ENCODE assay signal across 8 cellular contexts in the genomic region with DNA sequence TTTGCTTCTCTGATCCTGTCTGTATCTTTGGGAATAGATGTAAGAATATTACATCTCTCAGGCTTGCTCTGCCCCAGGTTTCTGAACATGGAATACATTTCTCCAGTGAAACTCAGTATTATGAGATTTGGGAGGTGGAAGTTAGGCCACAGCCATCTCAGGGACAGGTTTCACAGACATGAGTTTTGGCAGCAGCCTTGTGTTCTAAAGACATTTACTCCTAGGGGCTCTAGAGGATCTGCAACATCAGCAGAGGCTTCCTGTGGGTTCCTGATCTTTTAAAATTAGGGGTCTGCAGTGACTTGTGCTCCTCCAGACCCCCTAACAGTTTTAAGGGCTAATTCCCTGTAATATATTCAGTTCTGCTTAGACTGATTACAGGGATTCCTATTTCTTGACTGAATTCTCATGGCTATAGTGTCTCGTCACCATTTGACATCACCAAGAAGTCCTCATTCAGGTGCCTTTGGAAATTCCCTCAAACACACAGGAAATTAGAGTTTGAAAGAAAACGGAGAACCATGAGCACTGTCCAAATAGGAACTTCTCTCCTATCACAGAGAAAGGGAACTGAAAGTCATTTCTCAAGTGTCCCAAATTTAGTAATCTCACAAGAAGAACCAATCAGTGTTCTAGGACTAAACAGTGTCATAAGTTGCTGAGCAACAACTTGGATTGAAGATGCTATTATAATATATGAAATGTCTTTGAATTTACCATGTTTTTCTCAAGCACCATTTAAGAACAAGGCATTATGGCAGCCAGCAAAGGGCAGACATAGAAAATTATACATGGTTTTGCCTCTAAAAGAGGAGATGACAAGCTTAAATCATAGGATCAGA. TPM values are rescaled to one million over a fixed set of nuclear protein-coding genes. Genes with fewer than 3 reads are reported as not detected.
A peak's percentile ranks its signal among the peaks of the same experiment; 100 is the strongest.
DNase-seq lines count a peak whose midpoint lies in the region; ATAC-seq and TF ChIP-seq lines count a peak whose summit lies in the region.

No MANE protein-coding gene starts in this region.

- POLR2A ChIA-PET in CD4-positive, alpha-beta T cell (lab: Charles Lee), result no interaction called here

- H3K9me3 Mint-ChIP-seq in CD4-positive, alpha-beta T cell, result no peaks in the 10 kb centered on the region
- H3K9me3 Mint-ChIP-seq in IgD-negative memory B cell, result peaks cover 0 to 6% (median 2%) of the 10 kb centered on the region in 3 donors

- H3K27me3 ChIP-seq in CD4-positive, alpha-beta T cell (ENCODE audit: control insufficient read depth, insufficient read depth, low read length), result no peaks in the 10 kb centered on the region
- peaks cover 0 to 3% (median 0%) of the 10 kb centered on the region in 4 donors for H3K27me3 ChIP-seq in esophagus squamous epithelium

- H3K4me3 ChIP-seq in esophagus squamous epithelium, result no peak overlapping the region

- no peaks in the 10 kb centered on the region for H3K36me3 ChIP-seq in esophagus squamous epithelium

- peaks cover 9% of the 10 kb centered on the region for H3K4me1 Mint-ChIP-seq in CD4-positive, alpha-beta T cell (ENCODE audit: low read depth)
- H3K4me1 Mint-ChIP-seq in IgD-negative memory B cell, result peaks cover 24 to 43% (median 41%) of the 10 kb centered on the region in 3 donors

- intact Hi-C loops in CD4-positive, alpha-beta T cell (cut with DNase I, micrococcal nuclease), result loop anchor here in 1 of 2 experiments (5.0 kb wide), 1 partner anchor 430 kb away; no protein-coding TSS in a partner anchor
- intact Hi-C loops in esophagus squamous epithelium (cut with DNase I), result no loop called here

- peaks cover 28% of the 10 kb centered on the region for H3K27me3 Mint-ChIP-seq in CD4-positive, alpha-beta T cell
- no peaks in the 10 kb centered on the region for H3K27me3 Mint-ChIP-seq in IgD-negative memory B cell

- TF ChIP-seq POLR2A in esophagus squamous epithelium (IDR thresholded peaks at IDR 0.05), result peak in 1 of 4 donors; percentile 33

- TF ChIP-seq CTCF in CD4-positive, alpha-beta T cell (IDR thresholded peaks at IDR 0.05), result no peak
- no peak for TF ChIP-seq CTCF in esophagus squamous epithelium (IDR thresholded peaks at IDR 0.05)

- peak; percentile 37 for ATAC-seq in CD4-positive, alpha-beta T cell (ENCODE audit: poor library complexity)
- ATAC-seq in GM21423 (IDR thresholded peaks at IDR 0.05; ENCODE audit: unreplicated experiment), result peak; percentile 67

- H3K4me3 Mint-ChIP-seq in CD4-positive, alpha-beta T cell, result no peak overlapping the region
- peak overlapping the region; percentile 3 to 92 (median 85) for H3K4me3 Mint-ChIP-seq in IgD-negative memory B cell

- CTCF ChIA-PET in CD4-positive, alpha-beta T cell (lab: Charles Lee), result no interaction called here

- WGBS in esophagus squamous epithelium, 2 donors, result 35 to 39% methylated on average over 2 of the region's 2 CpGs

- H3K27ac Mint-ChIP-seq in CD4-positive, alpha-beta T cell, result no peak overlapping the region
- H3K27ac Mint-ChIP-seq in IgD-negative memory B cell, result peak overlapping the region; percentile 96 to 100 (median 100)

- H3K9me3 ChIP-seq in CD4-positive, alpha-beta T cell (ENCODE audit: control insufficient read depth, low read length), result no peaks in the 10 kb centered on the region
- H3K9me3 ChIP-seq in esophagus squamous epithelium, result no peaks in the 10 kb centered on the region

- no peaks in the 10 kb centered on the region for H3K36me3 Mint-ChIP-seq in CD4-positive, alpha-beta T cell (ENCODE audit: low read depth)
- peaks cover 13% of the 10 kb centered on the region for H3K36me3 Mint-ChIP-seq in IgD-negative memory B cell

- H3K27ac ChIP-seq in CD4-positive, alpha-beta T cell (ENCODE audit: low read depth, low read length), result peak overlapping the region; percentile 5
- peak overlapping the region; percentile 6 to 75 (median 41) for H3K27ac ChIP-seq in esophagus squamous epithelium

- no peak for DNase-seq in CD4-positive, alpha-beta T cell
- DNase-seq in esophagus squamous epithelium (lab: John Stamatoyannopoulos, UW), result no peak
- peak; percentile 58 for DNase-seq in stromal cell of bone marrow (ENCODE audit: low read depth)
- DNase-seq in HuH-7.5 (ENCODE audit: low spot score), result no peak
- no peak for DNase-seq in stimulated activated CD4-positive, alpha-beta T cell treated with anti-CD3 and anti-CD28 coated beads, Interleukin-2, amount 100 ng/mL, for 48 hours
- no peak for DNase-seq in retina

- no peaks in the 10 kb centered on the region for H3K4me1 ChIP-seq in esophagus squamous epithelium

RNA-seq across cellular contexts. Expression of gene HLA-DRA, which starts 2.5 kb away (rescaled TPM):
- total RNA-seq in CD4-positive, alpha-beta T cell, result 10 to 100 TPM; 50.3 to 51.0 TPM
- polyA plus RNA-seq in IgD-negative memory B cell, result 8,827 TPM
- total RNA-seq in esophagus squamous epithelium, result 100 to 1,000 TPM in 2 of 4 donors, 10 to 100 TPM in 2; 26.0 to 440 (median 115) TPM

RNA-seq across cellular contexts. Expression of gene BTNL2, which starts 30.2 kb away (rescaled TPM):
- total RNA-seq in CD4-positive, alpha-beta T cell, result not detected
- polyA plus RNA-seq in IgD-negative memory B cell, result not detected
- total RNA-seq in esophagus squamous epithelium, result not detected
